ENCODE assay signal across 8 cellular contexts in the genomic region with DNA sequence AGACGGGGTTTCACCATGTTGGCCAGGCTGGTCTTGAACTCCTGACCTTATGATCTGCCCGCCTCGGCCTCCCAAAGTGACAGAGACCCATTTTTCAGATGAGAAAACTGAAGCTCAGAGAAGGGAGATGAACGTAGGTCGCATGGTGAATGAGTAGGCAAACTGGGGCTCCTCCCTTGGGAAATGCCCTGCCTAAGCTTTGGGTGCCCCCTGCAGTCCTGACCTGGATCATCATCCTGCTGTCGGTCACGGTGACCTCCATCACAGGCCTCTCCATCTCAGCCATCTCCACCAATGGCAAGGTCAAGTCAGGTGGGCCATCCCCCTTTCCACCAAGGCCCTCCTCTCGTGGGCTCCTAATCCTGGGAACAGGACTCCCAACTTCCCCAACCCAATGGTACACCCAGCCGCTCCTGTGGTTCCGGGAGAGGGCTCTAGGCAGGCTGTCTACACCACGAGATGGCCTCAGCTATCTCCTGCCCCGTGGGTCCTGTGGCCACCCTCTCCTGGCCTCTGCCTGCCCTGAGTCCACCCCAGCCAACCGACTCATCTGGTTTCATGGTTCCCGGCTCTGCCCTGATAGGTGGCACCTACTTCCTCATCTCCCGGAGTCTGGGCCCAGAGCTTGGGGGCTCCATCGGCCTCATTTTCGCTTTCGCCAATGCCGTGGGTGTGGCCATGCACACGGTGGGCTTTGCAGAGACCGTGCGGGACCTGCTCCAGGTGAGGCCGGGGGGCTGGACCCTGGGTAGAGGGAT. TPM values are rescaled to one million over a fixed set of nuclear protein-coding genes. Genes with fewer than 3 reads are reported as not detected.
DNase-seq lines count a peak whose midpoint lies in the region; ATAC-seq lines count a peak whose summit lies in the region.

No MANE protein-coding gene starts in this region.

- no peak overlapping the region for H3K27ac Mint-ChIP-seq in activated T-cell treated with anti-CD3 and anti-CD28 coated beads, Interleukin-2, amount 50 U/mL, for 24 hours
- peak overlapping the region; percentile 83 for H3K27ac Mint-ChIP-seq in stimulated activated effector memory CD8-positive, alpha-beta T cell treated with anti-CD3 and anti-CD28 coated beads, Interleukin-12 subunit alpha, Interleukin-12 subunit beta, amount 100 ng/mL, for 72 hours

- H3K4me1 Mint-ChIP-seq in activated T-cell treated with anti-CD3 and anti-CD28 coated beads, Interleukin-2, amount 50 U/mL, for 24 hours (ENCODE audit: low read depth), result peaks cover 4% of the 10 kb centered on the region
- peaks cover 19% of the 10 kb centered on the region for H3K4me1 Mint-ChIP-seq in stimulated activated effector memory CD8-positive, alpha-beta T cell treated with anti-CD3 and anti-CD28 coated beads, Interleukin-12 subunit alpha, Interleukin-12 subunit beta, amount 100 ng/mL, for 72 hours

- peak; percentile 74 for ATAC-seq in stimulated activated effector memory CD8-positive, alpha-beta T cell treated with anti-CD3 and anti-CD28 coated beads, Interleukin-12 subunit alpha, Interleukin-12 subunit beta, amount 100 ng/mL, for 72 hours
- ATAC-seq in HG03280 (IDR thresholded peaks at IDR 0.05; ENCODE audit: unreplicated experiment) (no peak), GM19023 (IDR thresholded peaks at IDR 0.05; ENCODE audit: unreplicated experiment) (no peak)

- no peaks in the 10 kb centered on the region for H3K27me3 Mint-ChIP-seq in activated T-cell treated with anti-CD3 and anti-CD28 coated beads, Interleukin-2, amount 50 U/mL, for 24 hours

- H3K9me3 Mint-ChIP-seq in activated T-cell treated with anti-CD3 and anti-CD28 coated beads, Interleukin-2, amount 50 U/mL, for 24 hours, result no peaks in the 10 kb centered on the region
- H3K9me3 Mint-ChIP-seq in stimulated activated effector memory CD8-positive, alpha-beta T cell treated with anti-CD3 and anti-CD28 coated beads, Interleukin-12 subunit alpha, Interleukin-12 subunit beta, amount 100 ng/mL, for 72 hours, result no peaks in the 10 kb centered on the region

- H3K36me3 Mint-ChIP-seq in activated T-cell treated with anti-CD3 and anti-CD28 coated beads, Interleukin-2, amount 50 U/mL, for 24 hours (ENCODE audit: low read depth), result no peaks in the 10 kb centered on the region
- H3K36me3 Mint-ChIP-seq in stimulated activated effector memory CD8-positive, alpha-beta T cell treated with anti-CD3 and anti-CD28 coated beads, Interleukin-12 subunit alpha, Interleukin-12 subunit beta, amount 100 ng/mL, for 72 hours, result no peaks in the 10 kb centered on the region

- H3K4me3 Mint-ChIP-seq in activated T-cell treated with anti-CD3 and anti-CD28 coated beads, Interleukin-2, amount 50 U/mL, for 24 hours, result no peak overlapping the region
- H3K4me3 Mint-ChIP-seq in stimulated activated effector memory CD8-positive, alpha-beta T cell treated with anti-CD3 and anti-CD28 coated beads, Interleukin-12 subunit alpha, Interleukin-12 subunit beta, amount 100 ng/mL, for 72 hours, result no peak overlapping the region

- peak; percentile 28 for DNase-seq in activated T-cell treated with anti-CD3 and anti-CD28 coated beads for 48 hours (ENCODE audit: low read depth)
- no peak for DNase-seq in activated T-cell treated with anti-CD3 and anti-CD28 coated beads, Interleukin-2, amount 50 U/mL, for 24 hours
- peak; percentile 24 for DNase-seq in NCI-H226
- DNase-seq in dermis blood vessel endothelial cell, result peak; percentile 50
- DNase-seq in stimulated activated effector memory CD8-positive, alpha-beta T cell treated with anti-CD3 and anti-CD28 coated beads, Interleukin-12 subunit alpha, Interleukin-12 subunit beta, amount 100 ng/mL, for 72 hours (ENCODE audit: low spot score in 2 of 2), result peak in 1 of 2 donors; percentile 65
- no peak for DNase-seq in DMS114 treated with DMSO at 0.1 percent for 48 hours (lab: John Stamatoyannopoulos, UW; ENCODE audit: unreplicated experiment)

RNA-seq across cellular contexts. Expression of a gene that starts 4.7 kb away (rescaled TPM):
- not detected in 2 replicates for total RNA-seq in dermis blood vessel endothelial cell

Comparison
In these comparisons a context has a peak if more than half of its experiments do, and no peak if none do; other contexts are left out.
1. DNase-seq: peak in activated T-cell treated with anti-CD3 and anti-CD28 coated beads for 48 hours (single experiment), NCI-H226 (single experiment) and dermis blood vessel endothelial cell (single experiment); none in activated T-cell treated with anti-CD3 and anti-CD28 coated beads, Interleukin-2, amount 50 U/mL, for 24 hours (single experiment) and DMS114 treated with DMSO at 0.1 percent for 48 hours (single experiment).